ENCODE assay signal across 8 cellular contexts in the genomic region with DNA sequence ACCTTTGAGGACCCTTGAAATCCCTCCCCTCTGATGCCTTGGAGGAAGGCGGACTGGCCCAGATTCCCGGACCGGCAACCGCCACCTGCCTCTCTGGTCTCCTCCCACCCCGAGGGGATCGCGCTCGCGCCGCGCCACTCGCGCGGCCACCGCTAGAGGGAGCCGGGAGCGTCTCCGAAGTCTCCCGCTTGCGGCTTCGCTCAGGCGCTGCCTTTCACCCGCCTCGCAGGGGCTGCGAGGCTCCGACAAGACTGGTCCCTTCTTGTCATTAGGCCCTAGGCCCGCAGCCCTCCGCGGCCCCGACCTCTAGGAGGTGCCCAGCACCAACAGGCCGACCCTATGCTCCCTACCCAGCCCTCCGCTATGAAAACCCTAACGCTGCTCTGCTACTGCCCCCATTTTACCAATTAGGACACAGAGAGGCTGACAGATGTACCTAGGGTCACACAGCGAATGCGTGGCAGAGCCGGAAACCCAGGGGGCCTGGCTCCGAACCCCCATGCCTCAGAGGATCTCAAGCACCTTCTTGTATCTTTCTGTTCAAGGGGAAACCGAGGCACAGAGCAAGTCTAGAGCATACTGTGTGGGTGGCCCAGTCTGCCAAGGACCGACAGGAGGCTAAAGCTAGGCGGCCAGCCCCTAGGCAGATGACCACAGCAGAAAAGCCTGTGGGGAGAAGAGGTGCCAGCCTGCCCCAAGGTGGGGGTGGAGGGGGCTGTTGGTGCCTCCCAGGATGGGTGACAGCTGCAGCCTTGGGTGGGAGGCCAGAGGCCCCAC. TPM values are rescaled to one million over a fixed set of nuclear protein-coding genes. Genes with fewer than 3 reads are reported as not detected.
DNase-seq lines count a peak whose midpoint lies in the region; ATAC-seq and TF ChIP-seq lines count a peak whose summit lies in the region.

No MANE protein-coding gene starts in this region.

- no peak overlapping the region for H3K14ac ChIP-seq in trophoblast cell (ENCODE audit: low read length)

- H3K4me1 ChIP-seq in trophoblast cell (ENCODE audit: control insufficient read depth in 1 of 2, insufficient read depth in 2 of 2, low read length in 2 of 2), result peaks cover 2 to 3% of the 10 kb centered on the region in 2 experiments
- peaks cover 4 to 5% of the 10 kb centered on the region in 2 donors for H3K4me1 ChIP-seq in thyroid gland

- H3K4ac ChIP-seq in trophoblast cell (ENCODE audit: low read depth, low read length), result no peak overlapping the region

- H4K12ac ChIP-seq in trophoblast cell (ENCODE audit: low read depth, low read length), result no peak overlapping the region

- intact Hi-C loops in activated T-helper 2 cell treated with anti-CD3 and anti-CD28 coated beads, Interferon-gamma antibody, Interleukin-2, Interleukin-4, amounts not matched to agents 10 μg/mL and 5 μg/mL and 100 μg/mL, durations not matched to agents 14 hours and 24 hours and 36 hours (cut with micrococcal nuclease), result loop anchor here (2.0 kb wide), 1 partner anchor 33 kb away; no protein-coding TSS in a partner anchor
- intact Hi-C loops in thyroid gland (cut with DNase I), result no loop called here

- no peak overlapping the region for H2BK12ac ChIP-seq in trophoblast cell (ENCODE audit: low read length)

- no peaks in the 10 kb centered on the region for H3K36me3 Mint-ChIP-seq in activated T-helper 2 cell treated with anti-CD3 and anti-CD28 coated beads, Interferon-gamma antibody, Interleukin-2, Interleukin-4, amounts not matched to agents 10 μg/mL and 5 μg/mL and 100 μg/mL, durations not matched to agents 14 hours and 24 hours and 36 hours (ENCODE audit: low read depth)

- H3K4me2 ChIP-seq in trophoblast cell (ENCODE audit: low read length), result peak overlapping the region; percentile 35

- H3K79me2 ChIP-seq in trophoblast cell (ENCODE audit: control insufficient read depth, insufficient read depth, low read length, poor library complexity), result no peaks in the 10 kb centered on the region

- H3K27ac ChIP-seq in RWPE1, result no peak overlapping the region
- no peak overlapping the region for H3K27ac ChIP-seq in trophoblast cell (ENCODE audit: low read depth, low read length)
- no peak overlapping the region for H3K27ac ChIP-seq in thyroid gland

- no peak overlapping the region for H2BK120ac ChIP-seq in trophoblast cell (ENCODE audit: insufficient read depth, low read length, poor library complexity)

- no peaks in the 10 kb centered on the region for H3K27me3 ChIP-seq in trophoblast cell (ENCODE audit: insufficient read depth, low read length)
- no peaks in the 10 kb centered on the region for H3K27me3 ChIP-seq in thyroid gland

- no peak overlapping the region for H2AK5ac ChIP-seq in trophoblast cell (ENCODE audit: low read length)

- TF ChIP-seq CTCF in RWPE1 (conservative IDR thresholded peaks at IDR 0.05; ENCODE audit: low read depth) (peak; percentile 96), foreskin fibroblast (IDR thresholded peaks at IDR 0.05; ENCODE audit: low read depth, low read length) (peak; percentile 95), thyroid gland (IDR thresholded peaks at IDR 0.05) (peak; percentile 59 to 95 (median 80))

- H3K4me1 Mint-ChIP-seq in activated T-helper 2 cell treated with anti-CD3 and anti-CD28 coated beads, Interferon-gamma antibody, Interleukin-2, Interleukin-4, amounts not matched to agents 10 μg/mL and 5 μg/mL and 100 μg/mL, durations not matched to agents 14 hours and 24 hours and 36 hours (ENCODE audit: low read depth), result no peaks in the 10 kb centered on the region

- CTCF ChIA-PET in RWPE1 (lab: Yijun Ruan, JAX), result interaction anchor here (0.7 to 1.4 kb wide), 6 partner anchors 8 to 763 kb away, joined by 3 to 6 read pairs (median 4); no protein-coding TSS in a partner anchor

- peak overlapping the region in 1 of 2 donors; percentile 35 for H3K4me3 ChIP-seq in foreskin fibroblast (ENCODE audit: low read depth in 1 of 2, low read length in 2 of 2)
- no peak overlapping the region for H3K4me3 ChIP-seq in trophoblast cell (ENCODE audit: low read depth, low read length)
- no peak overlapping the region for H3K4me3 ChIP-seq in thyroid gland (replicated peaks in 1 of 3)

- no peaks in the 10 kb centered on the region for H3K9me3 Mint-ChIP-seq in activated T-helper 2 cell treated with anti-CD3 and anti-CD28 coated beads, Interferon-gamma antibody, Interleukin-2, Interleukin-4, amounts not matched to agents 10 μg/mL and 5 μg/mL and 100 μg/mL, durations not matched to agents 14 hours and 24 hours and 36 hours

- ATAC-seq in HG02981 (IDR thresholded peaks at IDR 0.05; ENCODE audit: unreplicated experiment), result no peak

- WGBS in trophoblast cell (ENCODE audit: extremely low coverage, insufficient coverage, insufficient read length), result no CpG with 5 or more reads among the region's 40 CpGs
- 27 to 73% methylated on average over 3 to 17 of the region's 40 CpGs for WGBS in thyroid gland, 2 donors

- no peaks in the 10 kb centered on the region for H3K9me3 ChIP-seq in trophoblast cell (ENCODE audit: insufficient read depth, low read depth, low read length)
- no peaks in the 10 kb centered on the region for H3K9me3 ChIP-seq in thyroid gland

- no peak for TF ChIP-seq POLR2A in thyroid gland (IDR thresholded peaks at IDR 0.05)

- H3K36me3 ChIP-seq in trophoblast cell (ENCODE audit: control insufficient read depth in 1 of 2, insufficient read depth in 2 of 2, low read length in 2 of 2) (no peaks in the 10 kb centered on the region), thyroid gland (no peaks in the 10 kb centered on the region)

- H3K4me3 Mint-ChIP-seq in activated T-helper 2 cell treated with anti-CD3 and anti-CD28 coated beads, Interferon-gamma antibody, Interleukin-2, Interleukin-4, amounts not matched to agents 10 μg/mL and 5 μg/mL and 100 μg/mL, durations not matched to agents 14 hours and 24 hours and 36 hours (ENCODE audit: low read depth), result no peak overlapping the region

- H3K27ac Mint-ChIP-seq in activated T-helper 2 cell treated with anti-CD3 and anti-CD28 coated beads, Interferon-gamma antibody, Interleukin-2, Interleukin-4, amounts not matched to agents 10 μg/mL and 5 μg/mL and 100 μg/mL, durations not matched to agents 14 hours and 24 hours and 36 hours, result no peak overlapping the region

- H2BK5ac ChIP-seq in trophoblast cell (ENCODE audit: low read depth, low read length, poor library complexity), result no peak overlapping the region

- H3K18ac ChIP-seq in trophoblast cell (ENCODE audit: low read length), result no peak overlapping the region

- no peak overlapping the region for H3K9ac ChIP-seq in trophoblast cell (ENCODE audit: low read length)

- no peak overlapping the region for H2AFZ ChIP-seq in trophoblast cell (ENCODE audit: insufficient read depth, low read length, poor library complexity)

- no peaks in the 10 kb centered on the region for H3K79me1 ChIP-seq in trophoblast cell (ENCODE audit: low read length)

- H4K91ac ChIP-seq in trophoblast cell (ENCODE audit: low read depth, low read length), result no peak overlapping the region

- POLR2A ChIA-PET in RWPE1 (lab: Yijun Ruan, JAX; ENCODE audit: low non-redundant PET), result no interaction called here

- peaks cover 8% of the 10 kb centered on the region for H3K27me3 Mint-ChIP-seq in activated T-helper 2 cell treated with anti-CD3 and anti-CD28 coated beads, Interferon-gamma antibody, Interleukin-2, Interleukin-4, amounts not matched to agents 10 μg/mL and 5 μg/mL and 100 μg/mL, durations not matched to agents 14 hours and 24 hours and 36 hours (ENCODE audit: low read depth)

- H4K8ac ChIP-seq in trophoblast cell (ENCODE audit: low read depth, low read length), result no peak overlapping the region

- no peak overlapping the region for H3K23ac ChIP-seq in trophoblast cell (ENCODE audit: low read length)

- DNase-seq in ELR (ENCODE audit: low read depth) (peak; percentile 69), HuH-7.5 (ENCODE audit: low spot score) (peak; percentile 90), RWPE1 (ENCODE audit: low spot score) (peak; percentile 86), foreskin fibroblast (peak; percentile 45 to 84), trophoblast cell (peak; percentile 66 to 92), thyroid gland (peak; percentile 65 to 71)
- DNase-seq in activated T-helper 2 cell treated with anti-CD3 and anti-CD28 coated beads, Interferon-gamma antibody, Interleukin-2, Interleukin-4, amounts not matched to agents 10 μg/mL and 5 μg/mL and 100 μg/mL, durations not matched to agents 14 hours and 24 hours and 36 hours (ENCODE audit: low spot score), result peak; percentile 67

RNA-seq across cellular contexts. Expression of a gene that starts 21.4 kb away (rescaled TPM):
- total RNA-seq in activated T-helper 2 cell treated with anti-CD3 and anti-CD28 coated beads, Interferon-gamma antibody, Interleukin-2, Interleukin-4, amounts not matched to agents 10 μg/mL and 5 μg/mL and 100 μg/mL, durations not matched to agents 14 hours and 24 hours and 36 hours, result not detected in 2 replicates
- polyA plus RNA-seq in trophoblast cell (2013), result not detected in 2 replicates
- total RNA-seq in thyroid gland, result not detected
